8 cellular contexts compared by ENCODE assay signal in genomic region chr15:55319537-55320325, GRCh38. TPM values are rescaled to one million over a fixed set of nuclear protein-coding genes. Genes with fewer than 3 reads are reported as not detected.
A peak's percentile ranks its signal among the peaks of the same experiment; 100 is the strongest.
DNase-seq lines count a peak whose midpoint lies in the region; ATAC-seq and TF ChIP-seq lines count a peak whose summit lies in the region.

No MANE protein-coding gene starts in this region.

- no peak for TF ChIP-seq CTCF in CD4-positive, alpha-beta T cell (IDR thresholded peaks at IDR 0.05)
- TF ChIP-seq CTCF in breast epithelium (IDR thresholded peaks at IDR 0.05) (no peak), uterus (IDR thresholded peaks at IDR 0.05) (no peak)

- no peaks in the 10 kb centered on the region for H3K27me3 Mint-ChIP-seq in CD4-positive, alpha-beta T cell

- no peaks in the 10 kb centered on the region for H3K9me3 ChIP-seq in CD4-positive, alpha-beta T cell (ENCODE audit: control insufficient read depth, low read length)
- H3K9me3 ChIP-seq in breast epithelium (no peaks in the 10 kb centered on the region), uterus (no peaks in the 10 kb centered on the region)

- ATAC-seq in CD4-positive, alpha-beta T cell (ENCODE audit: poor library complexity) = no peak
- peak; percentile 40 for ATAC-seq in GM21390 (IDR thresholded peaks at IDR 0.05; ENCODE audit: unreplicated experiment)

- H3K4me1 Mint-ChIP-seq in CD4-positive, alpha-beta T cell (ENCODE audit: low read depth) = peaks cover 77% of the 10 kb centered on the region

- H3K4me3 ChIP-seq in breast epithelium (peak overlapping the region; percentile 69 to 89 (median 79)), uterus (peak overlapping the region; percentile 60 to 70)

- H3K4me1 ChIP-seq in breast epithelium (no peaks in the 10 kb centered on the region), uterus (no peaks in the 10 kb centered on the region)

- CTCF ChIA-PET in CD4-positive, alpha-beta T cell (lab: Charles Lee) = interaction anchor here (1.1 to 2.5 kb wide), 4 partner anchors 88 to 122 kb away, joined by 3 to 10 read pairs (median 8); partner anchors contain the start of genes CCPG1, PIERCE2 and RSL24D1

- peak overlapping the region; percentile 99 for H3K4me3 Mint-ChIP-seq in CD4-positive, alpha-beta T cell

- DNase-seq in CD4-positive, alpha-beta T cell = no peak
- DNase-seq in MV-4-11 (lab: John Stamatoyannopoulos, UW) (peak; percentile 67), breast epithelium (ENCODE audit: low spot score in 2 of 2) (no peak), medulla oblongata (ENCODE audit: extremely low spot score) (peak; percentile 46), uterus (no peak), CD1c-positive myeloid dendritic cell (ENCODE audit: extremely low spot score) (no peak), NCI-H446 (lab: John Stamatoyannopoulos, UW) (no peak)

- no peaks in the 10 kb centered on the region for H3K9me3 Mint-ChIP-seq in CD4-positive, alpha-beta T cell

- H3K36me3 ChIP-seq in breast epithelium (no peaks in the 10 kb centered on the region), uterus (no peaks in the 10 kb centered on the region)

- TF ChIP-seq POLR2A in breast epithelium (IDR thresholded peaks at IDR 0.05) (no peak), uterus (IDR thresholded peaks at IDR 0.05) (no peak)

- intact Hi-C loops in CD4-positive, alpha-beta T cell (cut with DNase I, micrococcal nuclease) = loop anchor here (5.0 kb wide), 1 partner anchor 88 kb away; the partner anchor contains the start of genes CCPG1 (in 2 of the 2) and PIERCE2 (in 2 of the 2)
- intact Hi-C loops in breast epithelium (cut with DNase I; ENCODE audit: low total_unique reads) (loop anchor here (10.0 kb wide), 1 partner anchor 1945 kb away; no protein-coding TSS in a partner anchor), uterus (cut with DNase I; ENCODE audit: low total_unique reads) (no loop called here)

- peak overlapping the region; percentile 100 for H3K27ac Mint-ChIP-seq in CD4-positive, alpha-beta T cell

- POLR2A ChIA-PET in CD4-positive, alpha-beta T cell (lab: Charles Lee) = interaction anchor here (0.9 to 3.5 kb wide), 15 partner anchors 8 to 123 kb away, joined by 3 to 60 read pairs (median 5); partner anchors contain the start of genes CCPG1, PIERCE2 and RSL24D1

- H3K27me3 ChIP-seq in CD4-positive, alpha-beta T cell (ENCODE audit: control insufficient read depth, insufficient read depth, low read length) = no peaks in the 10 kb centered on the region
- H3K27me3 ChIP-seq in breast epithelium (no peaks in the 10 kb centered on the region), uterus (no peaks in the 10 kb centered on the region)

- peaks cover 59% of the 10 kb centered on the region for H3K36me3 Mint-ChIP-seq in CD4-positive, alpha-beta T cell (ENCODE audit: low read depth)

- H3K27ac ChIP-seq in CD4-positive, alpha-beta T cell (ENCODE audit: low read depth, low read length) = peak overlapping the region; percentile 88
- H3K27ac ChIP-seq in breast epithelium (peak overlapping the region in 1 of 2 donors; percentile 92), uterus (peak overlapping the region; percentile 73 to 79)

RNA-seq across cellular contexts. Expression of gene PIGB, which starts 0.7 kb away (rescaled TPM):
- 10 to 100 TPM; 21.5 to 21.6 TPM for total RNA-seq in CD4-positive, alpha-beta T cell
- total RNA-seq in breast epithelium (10 to 100 TPM; 11.0 to 18.1 (median 11.5) TPM), uterus (10 to 100 TPM in 2 of 4 donors, 1 to 10 TPM in 1, under 1 TPM in 1; 0.51 to 22.3 (median 10.9) TPM)

RNA-seq across cellular contexts. Expression of gene PIGBOS1, which starts 0.8 kb away (rescaled TPM):
- 10 to 100 TPM in 1 of 2 experiments, 1 to 10 TPM in 1; 6.2 to 10.1 TPM for total RNA-seq in CD4-positive, alpha-beta T cell
- 10 to 100 TPM; 11.8 to 15.0 (median 12.7) TPM for total RNA-seq in breast epithelium
- total RNA-seq in uterus = 10 to 100 TPM in 3 of 4 donors, under 1 TPM in 1; 0.59 to 25.9 (median 14.2) TPM

RNA-seq across cellular contexts. Expression of gene RAB27A, which starts 30.1 kb away (rescaled TPM):
- total RNA-seq in CD4-positive, alpha-beta T cell = 1 to 10 TPM; 9.0 TPM
- total RNA-seq in breast epithelium (10 to 100 TPM in 2 of 3 donors, 1 to 10 TPM in 1; 7.4 to 21.3 (median 18.3) TPM), uterus (10 to 100 TPM in 3 of 4 donors, 1 to 10 TPM in 1; 6.4 to 32.9 (median 16.5) TPM)

Comparison
In these comparisons a context has a peak if more than half of its experiments do, and no peak if none do; other contexts are left out.
1. DNase-seq: peak in MV-4-11 (single experiment) and medulla oblongata (single experiment); none in CD4-positive, alpha-beta T cell (0 of 10), breast epithelium (0 of 2), uterus (0 of 2), CD1c-positive myeloid dendritic cell (single experiment) and NCI-H446 (0 of 2).